Comparison of ENCODE assay signal across 8 cellular contexts in genomic region chrX:119398587-119398973, GRCh38. TPM values are rescaled to one million over a fixed set of nuclear protein-coding genes. Genes with fewer than 3 reads are reported as not detected.
A peak's percentile ranks its signal among the peaks of the same experiment; 100 is the strongest.
DNase-seq lines count a peak whose midpoint lies in the region; ATAC-seq, FAIRE-seq and TF ChIP-seq lines count a peak whose summit lies in the region.

No MANE protein-coding gene starts in this region.

- H3K27ac Mint-ChIP-seq in WTC11: no peak overlapping the region
- H3K27ac Mint-ChIP-seq in stimulated activated naive B cell treated with anti-CD40 and anti-IgM and Interleukin-4, amounts not matched to agents 10 μg/mL and 1 μg/mL and 100 μg/mL, for 72 hours: peak overlapping the region; percentile 96

- peak; percentile 86 for FAIRE-seq in A549 (lab: Jason Lieb, UNC)

- H3K36me3 Mint-ChIP-seq in WTC11: peaks cover 3% of the 10 kb centered on the region
- H3K36me3 Mint-ChIP-seq in stimulated activated naive B cell treated with anti-CD40 and anti-IgM and Interleukin-4, amounts not matched to agents 10 μg/mL and 1 μg/mL and 100 μg/mL, for 72 hours: peaks cover 0 to 3% of the 10 kb centered on the region in 2 donors

- DNase-seq in A549 (ENCODE audit: low read depth in 1 of 2, low spot score in 1 of 2): peak in 1 of 2 experiments; percentile 28
- DNase-seq in WTC11 (ENCODE audit: low spot score): no peak
- no peak for DNase-seq in left ventricle myocardium superior
- no peak for DNase-seq in stimulated activated naive B cell treated with anti-CD40 and anti-IgM and Interleukin-4, amounts not matched to agents 10 μg/mL and 1 μg/mL and 100 μg/mL, for 72 hours
- no peak for DNase-seq in GM13977 (ENCODE audit: low spot score)
- no peak for DNase-seq in stimulated activated CD4-positive, alpha-beta T cell treated with anti-CD3 and anti-CD28 coated beads, Interleukin-4, amount 100 ng/mL, for 24 hours
- no peak for DNase-seq in NCI-H345 treated with DMSO at 0.1 percent for 48 hours (lab: John Stamatoyannopoulos, UW; ENCODE audit: unreplicated experiment)

- TF ChIP-seq RAD21 in A549 (conservative IDR thresholded peaks at IDR 0.05 in 1 of 2, IDR thresholded peaks at IDR 0.05 in 1 of 2): no peak

- no peak for TF ChIP-seq CTCF in A549 (IDR thresholded peaks at IDR 0.05)
- no peak for TF ChIP-seq CTCF in WTC11 (IDR thresholded peaks at IDR 0.05)
- no peak for TF ChIP-seq CTCF in GM13977 (IDR thresholded peaks at IDR 0.05; ENCODE audit: extremely low read depth, insufficient read depth, missing control alignments)

- H3K27ac ChIP-seq in A549: peak overlapping the region; percentile 92 to 97

- H3K27me3 Mint-ChIP-seq in WTC11 (ENCODE audit: low read depth): peaks cover 19% of the 10 kb centered on the region
- peaks cover 0 to 4% of the 10 kb centered on the region in 2 donors for H3K27me3 Mint-ChIP-seq in stimulated activated naive B cell treated with anti-CD40 and anti-IgM and Interleukin-4, amounts not matched to agents 10 μg/mL and 1 μg/mL and 100 μg/mL, for 72 hours

- intact Hi-C loops in left ventricle myocardium superior (cut with micrococcal nuclease): no loop called here

- peak overlapping the region; percentile 83 for H3K4me2 ChIP-seq in A549

- in situ Hi-C loops in GM13977 (cut with MboI; ENCODE audit: low pct_unique_long_range_greater_than_20kb, low sequenced_read_pairs, unreplicated experiment): no loop called here

- peak overlapping the region; percentile 73 for H3K4me3 Mint-ChIP-seq in WTC11
- H3K4me3 Mint-ChIP-seq in stimulated activated naive B cell treated with anti-CD40 and anti-IgM and Interleukin-4, amounts not matched to agents 10 μg/mL and 1 μg/mL and 100 μg/mL, for 72 hours: peak overlapping the region; percentile 89 to 96

- peak overlapping the region; percentile 78 for H3K4me3 ChIP-seq in A549

- POLR2A ChIA-PET in A549 (lab: Yijun Ruan, JAX): no interaction called here
- POLR2A ChIA-PET in WTC11 (lab: Charles Lee): no interaction called here

- H3K4me1 Mint-ChIP-seq in WTC11: peaks cover 15% of the 10 kb centered on the region
- peaks cover 13 to 19% of the 10 kb centered on the region in 2 donors for H3K4me1 Mint-ChIP-seq in stimulated activated naive B cell treated with anti-CD40 and anti-IgM and Interleukin-4, amounts not matched to agents 10 μg/mL and 1 μg/mL and 100 μg/mL, for 72 hours

- TF ChIP-seq POLR2A in A549 (IDR thresholded peaks at IDR 0.05; ENCODE audit: low read length): no peak

- peaks cover 3% of the 10 kb centered on the region for H3K9me3 Mint-ChIP-seq in WTC11
- H3K9me3 Mint-ChIP-seq in stimulated activated naive B cell treated with anti-CD40 and anti-IgM and Interleukin-4, amounts not matched to agents 10 μg/mL and 1 μg/mL and 100 μg/mL, for 72 hours: no peaks in the 10 kb centered on the region

- 7% methylated on average over 3 of the region's 3 CpGs for WGBS in A549 (ENCODE audit: missing lambda C conversion rate)

- CTCF ChIA-PET in A549 (lab: Yijun Ruan, JAX): no interaction called here
- CTCF ChIA-PET in WTC11 (lab: Charles Lee): no interaction called here

- TF ChIP-seq EP300 in A549 (IDR thresholded peaks at IDR 0.05): no peak

- H3K4me1 ChIP-seq in A549: peaks cover 30% of the 10 kb centered on the region

- no peaks in the 10 kb centered on the region for H3K9me3 ChIP-seq in A549

- ATAC-seq in A549 (peak; percentile 14 to 21; a peak in 4 of 6 replicates), GM21786 (IDR thresholded peaks at IDR 0.05; ENCODE audit: unreplicated experiment) (peak; percentile 15), WTC11 (no peak), left ventricle myocardium superior (peak; percentile 13)
- ATAC-seq in stimulated activated naive B cell treated with anti-CD40 and anti-IgM and Interleukin-4, amounts not matched to agents 10 μg/mL and 1 μg/mL and 100 μg/mL, for 72 hours (replicated peaks): peak; percentile 35 to 43

TF ChIP-seq in A549, 52 proteins besides CTCF, POLR2A, EP300 and RAD21:
- TF ChIP-seq ZSCAN20 (CRISPR knock-in tag; IDR thresholded peaks at IDR 0.05): no peak
- peak; percentile 16 for TF ChIP-seq ZFP36 (IDR thresholded peaks at IDR 0.05; ENCODE audit: borderline replicate concordance, partially characterized antibody)

TF ChIP-seq in WTC11, 78 proteins besides CTCF, POLR2A, EP300 and RAD21:
- TF ChIP-seq ZNF263 (CRISPR knock-in tag; IDR thresholded peaks at IDR 0.05; ENCODE audit: low read depth): no peak
- TF ChIP-seq USF2 (CRISPR knock-in tag; IDR thresholded peaks at IDR 0.05): no peak
- TF ChIP-seq SP1 (CRISPR knock-in tag; conservative IDR thresholded peaks at IDR 0.05): no peak
- no peak for TF ChIP-seq MXD4 (CRISPR knock-in tag; IDR thresholded peaks at IDR 0.05; ENCODE audit: borderline replicate concordance)
- TF ChIP-seq CREM (CRISPR knock-in tag; IDR thresholded peaks at IDR 0.05): no peak
- no peak for TF ChIP-seq GABPB1 (CRISPR knock-in tag; IDR thresholded peaks at IDR 0.05)
- no peak for TF ChIP-seq TEAD4 (CRISPR knock-in tag; IDR thresholded peaks at IDR 0.05)
- TF ChIP-seq ZNF671 (CRISPR knock-in tag; IDR thresholded peaks at IDR 0.05): no peak
- no peak for TF ChIP-seq RELA (CRISPR knock-in tag; IDR thresholded peaks at IDR 0.05; ENCODE audit: borderline replicate concordance)
- TF ChIP-seq MAX (CRISPR knock-in tag; IDR thresholded peaks at IDR 0.05): no peak
- TF ChIP-seq ZNF121 (CRISPR knock-in tag; IDR thresholded peaks at IDR 0.05): no peak
- TF ChIP-seq ZNF232 (CRISPR knock-in tag; IDR thresholded peaks at IDR 0.05): no peak
- TF ChIP-seq NFYB (CRISPR knock-in tag; conservative IDR thresholded peaks at IDR 0.05; ENCODE audit: low read depth): no peak
- no peak for TF ChIP-seq NR2C2 (CRISPR knock-in tag; IDR thresholded peaks at IDR 0.05)
- TF ChIP-seq ZNF396 (CRISPR knock-in tag; IDR thresholded peaks at IDR 0.05; ENCODE audit: borderline replicate concordance): no peak
- TF ChIP-seq PREB (CRISPR knock-in tag; IDR thresholded peaks at IDR 0.05; ENCODE audit: borderline replicate concordance): no peak
- no peak for TF ChIP-seq PRDM15 (CRISPR knock-in tag; IDR thresholded peaks at IDR 0.05)
- TF ChIP-seq NFATC4 (CRISPR knock-in tag; IDR thresholded peaks at IDR 0.05): no peak
- no peak for TF ChIP-seq FOXK1 (CRISPR knock-in tag; IDR thresholded peaks at IDR 0.05)

RNA-seq across cellular contexts. Expression of gene SLC25A43, which starts 0.6 kb away (rescaled TPM):
- polyA plus RNA-seq in A549 (2011; rRNA removed): 31.2 and 41.9 TPM in 2 replicates
- 28.2 and 39.1 TPM in 2 replicates for polyA plus RNA-seq in A549 (2012; cell fraction: cytosol; rRNA removed)
- 11.1 and 16.4 TPM in 2 replicates for polyA plus RNA-seq in A549 (2012; cell fraction: nucleus; rRNA removed)
- polyA plus RNA-seq in A549 (2017; fragmentation: RNase III; extraction: RNeasy Plus Mini Kit Qiagen cat#74134 plus additional on column Dnase treatment): 25.0 to 27.4 TPM (median 26.5 TPM) in 3 replicates
- polyA minus RNA-seq in A549 (2011; rRNA and poly(A)+ RNA removed): 13.4 and 16.7 TPM in 2 replicates
- total RNA-seq in WTC11 (2021): 4.5 to 6.1 TPM (median 5.3 TPM) in 3 replicates
- total RNA-seq in left ventricle myocardium superior: 1.9 TPM
